In the genomic region with DNA sequence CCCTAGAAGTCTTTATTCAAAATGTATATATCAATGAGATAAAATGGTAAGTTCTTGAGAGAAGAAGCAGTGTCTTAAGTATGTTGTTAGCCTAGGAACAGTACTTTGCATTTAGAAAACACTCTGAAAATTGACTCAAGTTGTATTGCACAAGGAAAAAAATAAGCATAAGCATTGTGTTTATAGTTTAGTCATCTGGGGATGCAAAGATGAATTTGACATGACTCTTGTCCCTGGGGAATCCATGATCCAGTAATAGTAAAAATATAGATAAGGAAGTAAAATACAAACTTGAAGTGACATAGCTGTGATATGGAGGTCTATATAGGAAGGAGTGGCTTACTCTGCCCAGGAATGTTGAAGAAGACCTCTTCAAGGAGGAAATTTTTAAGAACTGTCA, we compare ENCODE assay signal across 19 cellular contexts.
DNase-seq lines count a peak whose midpoint lies in the region; ATAC-seq and TF ChIP-seq lines count a peak whose summit lies in the region.
"Had no signal": no experiment of that assay in that cellular context is flagged by ENCODE, and none has a peak within 500 bp of the region (broad histone marks: within the 10 kb centered on the region; RNA-seq: fewer than 3 reads in every experiment).

No MANE protein-coding gene starts in this region.

- no peaks in the 10 kb centered on the region for H3K79me1 ChIP-seq in trophoblast cell (ENCODE audit: low read length)

- H2BK120ac ChIP-seq in trophoblast cell (ENCODE audit: insufficient read depth, low read length, poor library complexity): no peak overlapping the region

- H2AFZ ChIP-seq in ACC112 (ENCODE audit: low read length, unreplicated experiment): peak overlapping the region; percentile 61
- no peak overlapping the region for H2AFZ ChIP-seq in trophoblast cell (ENCODE audit: insufficient read depth, low read length, poor library complexity)

- ATAC-seq in HG02852 (IDR thresholded peaks at IDR 0.05; ENCODE audit: unreplicated experiment) (no peak), HG03159 (IDR thresholded peaks at IDR 0.05; ENCODE audit: unreplicated experiment) (no peak)

- no peak overlapping the region for H2BK5ac ChIP-seq in trophoblast cell (ENCODE audit: low read depth, low read length, poor library complexity)

- no peaks in the 10 kb centered on the region for H3K27me3 ChIP-seq in ACC112 (ENCODE audit: insufficient read depth, low read length)
- no peaks in the 10 kb centered on the region for H3K27me3 ChIP-seq in esophagus muscularis mucosa
- no peaks in the 10 kb centered on the region for H3K27me3 ChIP-seq in trophoblast cell (ENCODE audit: insufficient read depth, low read length)

- H3K18ac ChIP-seq in trophoblast cell (ENCODE audit: low read length): no peak overlapping the region

- peak overlapping the region; percentile 59 for H3K27ac ChIP-seq in ACC112 (ENCODE audit: low read depth, low read length)
- H3K27ac ChIP-seq in esophagus muscularis mucosa (replicated peaks in 1 of 4): peak overlapping the region; percentile 78 to 85 (median 84)
- H3K27ac ChIP-seq in trophoblast cell (ENCODE audit: low read depth, low read length): no peak overlapping the region
- H3K27ac ChIP-seq: 22Rv1 had no signal

- intact Hi-C loops in esophagus muscularis mucosa (cut with DNase I): loop anchor here (5.0 kb wide), 1 partner anchor 114 kb away; no protein-coding TSS in a partner anchor

- H3K9ac ChIP-seq in trophoblast cell (ENCODE audit: low read length): no peak overlapping the region

- peaks cover 36% of the 10 kb centered on the region for H3K4me1 ChIP-seq in ACC112 (ENCODE audit: control insufficient read depth, insufficient read depth, low read length, unreplicated experiment)
- H3K4me1 ChIP-seq in esophagus muscularis mucosa: peaks cover 20 to 54% (median 44%) of the 10 kb centered on the region in 4 donors
- peaks cover 0 to 4% of the 10 kb centered on the region in 2 experiments for H3K4me1 ChIP-seq in trophoblast cell (ENCODE audit: control insufficient read depth in 1 of 2, insufficient read depth in 2 of 2, low read length in 2 of 2)

- TF ChIP-seq CTCF in esophagus muscularis mucosa (IDR thresholded peaks at IDR 0.05) (no peak), foreskin fibroblast (IDR thresholded peaks at IDR 0.05; ENCODE audit: low read depth, low read length) (no peak)

- no peak overlapping the region for H2BK12ac ChIP-seq in trophoblast cell (ENCODE audit: low read length)

- H3K23ac ChIP-seq in trophoblast cell (ENCODE audit: low read length): no peak overlapping the region

- no peak overlapping the region for H2AK5ac ChIP-seq in trophoblast cell (ENCODE audit: low read length)

- H3K4ac ChIP-seq in trophoblast cell (ENCODE audit: low read depth, low read length): no peak overlapping the region

- TF ChIP-seq POLR2A in esophagus muscularis mucosa (IDR thresholded peaks at IDR 0.05; ENCODE audit: low read depth): no peak

- no peak overlapping the region for H4K12ac ChIP-seq in trophoblast cell (ENCODE audit: low read depth, low read length)

- H3K4me3 ChIP-seq in ACC112 (ENCODE audit: low read depth, low read length) (peak overlapping the region; percentile 32; the same call in 1 of the 2 replicates), esophagus muscularis mucosa (no peak overlapping the region), foreskin fibroblast (ENCODE audit: low read depth in 1 of 2, low read length in 2 of 2) (no peak overlapping the region), skeletal muscle cell (ENCODE audit: low read depth, low read length) (no peak overlapping the region), trophoblast cell (ENCODE audit: low read depth, low read length) (no peak overlapping the region)

- TF ChIP-seq EP300 in esophagus muscularis mucosa (IDR thresholded peaks at IDR 0.05): no peak

- H4K91ac ChIP-seq in trophoblast cell (ENCODE audit: low read depth, low read length): no peak overlapping the region

- H3K36me3 ChIP-seq in ACC112 (ENCODE audit: insufficient read depth, low read length) (no peaks in the 10 kb centered on the region), esophagus muscularis mucosa (no peaks in the 10 kb centered on the region), trophoblast cell (ENCODE audit: control insufficient read depth in 1 of 2, insufficient read depth in 2 of 2, low read length in 2 of 2) (no peaks in the 10 kb centered on the region)

- H3K9me3 ChIP-seq in esophagus muscularis mucosa (no peaks in the 10 kb centered on the region), trophoblast cell (ENCODE audit: insufficient read depth, low read depth, low read length) (no peaks in the 10 kb centered on the region)

- no peak overlapping the region for H3K4me2 ChIP-seq in trophoblast cell (ENCODE audit: low read length)

- no peak for DNase-seq in esophagus muscularis mucosa (ENCODE audit: extremely low spot score)
- peak; percentile 59 to 76 for DNase-seq in foreskin fibroblast
- peak; percentile 27 for DNase-seq in skeletal muscle cell (ENCODE audit: low read depth)
- DNase-seq in trophoblast cell: no peak
- DNase-seq in NCI-H446 (lab: John Stamatoyannopoulos, UW): no peak
- DNase-seq: DMS 273 treated with DMSO at 0.1 percent for 48 hours, DND-41, H7, HFFc6, KG1, NCI-H1417, NCI-H187, NCI-H2227 treated with DMSO at 0.1 percent for 48 hours, NCI-H524, NCI-H82 had no signal

- H4K8ac ChIP-seq in trophoblast cell (ENCODE audit: low read depth, low read length): no peak overlapping the region

- H3K79me2 ChIP-seq in ACC112 (ENCODE audit: control insufficient read depth, insufficient read depth, low read length, unreplicated experiment) (no peaks in the 10 kb centered on the region), trophoblast cell (ENCODE audit: control insufficient read depth, insufficient read depth, low read length, poor library complexity) (no peaks in the 10 kb centered on the region)

- H3K14ac ChIP-seq in trophoblast cell (ENCODE audit: low read length): no peak overlapping the region

Comparison
In these comparisons a context has a peak if more than half of its experiments do, and no peak if none do; other contexts are left out.
1. DNase-seq: peak in foreskin fibroblast (2 of 2) and skeletal muscle cell (single experiment); none in esophagus muscularis mucosa (single experiment), trophoblast cell (0 of 2) and NCI-H446 (0 of 2).